1 cellular context compared by ENCODE assay signal in genomic region chr11:73236879-73237278, GRCh38.
TF ChIP-seq lines count a peak whose summit lies in the region.

No MANE protein-coding gene starts in this region.

TF ChIP-seq in GM23338, 12 proteins besides CTCF, POLR2A, EP300 and RAD21 (continued from another document):
- TF ChIP-seq, protein P1, sequence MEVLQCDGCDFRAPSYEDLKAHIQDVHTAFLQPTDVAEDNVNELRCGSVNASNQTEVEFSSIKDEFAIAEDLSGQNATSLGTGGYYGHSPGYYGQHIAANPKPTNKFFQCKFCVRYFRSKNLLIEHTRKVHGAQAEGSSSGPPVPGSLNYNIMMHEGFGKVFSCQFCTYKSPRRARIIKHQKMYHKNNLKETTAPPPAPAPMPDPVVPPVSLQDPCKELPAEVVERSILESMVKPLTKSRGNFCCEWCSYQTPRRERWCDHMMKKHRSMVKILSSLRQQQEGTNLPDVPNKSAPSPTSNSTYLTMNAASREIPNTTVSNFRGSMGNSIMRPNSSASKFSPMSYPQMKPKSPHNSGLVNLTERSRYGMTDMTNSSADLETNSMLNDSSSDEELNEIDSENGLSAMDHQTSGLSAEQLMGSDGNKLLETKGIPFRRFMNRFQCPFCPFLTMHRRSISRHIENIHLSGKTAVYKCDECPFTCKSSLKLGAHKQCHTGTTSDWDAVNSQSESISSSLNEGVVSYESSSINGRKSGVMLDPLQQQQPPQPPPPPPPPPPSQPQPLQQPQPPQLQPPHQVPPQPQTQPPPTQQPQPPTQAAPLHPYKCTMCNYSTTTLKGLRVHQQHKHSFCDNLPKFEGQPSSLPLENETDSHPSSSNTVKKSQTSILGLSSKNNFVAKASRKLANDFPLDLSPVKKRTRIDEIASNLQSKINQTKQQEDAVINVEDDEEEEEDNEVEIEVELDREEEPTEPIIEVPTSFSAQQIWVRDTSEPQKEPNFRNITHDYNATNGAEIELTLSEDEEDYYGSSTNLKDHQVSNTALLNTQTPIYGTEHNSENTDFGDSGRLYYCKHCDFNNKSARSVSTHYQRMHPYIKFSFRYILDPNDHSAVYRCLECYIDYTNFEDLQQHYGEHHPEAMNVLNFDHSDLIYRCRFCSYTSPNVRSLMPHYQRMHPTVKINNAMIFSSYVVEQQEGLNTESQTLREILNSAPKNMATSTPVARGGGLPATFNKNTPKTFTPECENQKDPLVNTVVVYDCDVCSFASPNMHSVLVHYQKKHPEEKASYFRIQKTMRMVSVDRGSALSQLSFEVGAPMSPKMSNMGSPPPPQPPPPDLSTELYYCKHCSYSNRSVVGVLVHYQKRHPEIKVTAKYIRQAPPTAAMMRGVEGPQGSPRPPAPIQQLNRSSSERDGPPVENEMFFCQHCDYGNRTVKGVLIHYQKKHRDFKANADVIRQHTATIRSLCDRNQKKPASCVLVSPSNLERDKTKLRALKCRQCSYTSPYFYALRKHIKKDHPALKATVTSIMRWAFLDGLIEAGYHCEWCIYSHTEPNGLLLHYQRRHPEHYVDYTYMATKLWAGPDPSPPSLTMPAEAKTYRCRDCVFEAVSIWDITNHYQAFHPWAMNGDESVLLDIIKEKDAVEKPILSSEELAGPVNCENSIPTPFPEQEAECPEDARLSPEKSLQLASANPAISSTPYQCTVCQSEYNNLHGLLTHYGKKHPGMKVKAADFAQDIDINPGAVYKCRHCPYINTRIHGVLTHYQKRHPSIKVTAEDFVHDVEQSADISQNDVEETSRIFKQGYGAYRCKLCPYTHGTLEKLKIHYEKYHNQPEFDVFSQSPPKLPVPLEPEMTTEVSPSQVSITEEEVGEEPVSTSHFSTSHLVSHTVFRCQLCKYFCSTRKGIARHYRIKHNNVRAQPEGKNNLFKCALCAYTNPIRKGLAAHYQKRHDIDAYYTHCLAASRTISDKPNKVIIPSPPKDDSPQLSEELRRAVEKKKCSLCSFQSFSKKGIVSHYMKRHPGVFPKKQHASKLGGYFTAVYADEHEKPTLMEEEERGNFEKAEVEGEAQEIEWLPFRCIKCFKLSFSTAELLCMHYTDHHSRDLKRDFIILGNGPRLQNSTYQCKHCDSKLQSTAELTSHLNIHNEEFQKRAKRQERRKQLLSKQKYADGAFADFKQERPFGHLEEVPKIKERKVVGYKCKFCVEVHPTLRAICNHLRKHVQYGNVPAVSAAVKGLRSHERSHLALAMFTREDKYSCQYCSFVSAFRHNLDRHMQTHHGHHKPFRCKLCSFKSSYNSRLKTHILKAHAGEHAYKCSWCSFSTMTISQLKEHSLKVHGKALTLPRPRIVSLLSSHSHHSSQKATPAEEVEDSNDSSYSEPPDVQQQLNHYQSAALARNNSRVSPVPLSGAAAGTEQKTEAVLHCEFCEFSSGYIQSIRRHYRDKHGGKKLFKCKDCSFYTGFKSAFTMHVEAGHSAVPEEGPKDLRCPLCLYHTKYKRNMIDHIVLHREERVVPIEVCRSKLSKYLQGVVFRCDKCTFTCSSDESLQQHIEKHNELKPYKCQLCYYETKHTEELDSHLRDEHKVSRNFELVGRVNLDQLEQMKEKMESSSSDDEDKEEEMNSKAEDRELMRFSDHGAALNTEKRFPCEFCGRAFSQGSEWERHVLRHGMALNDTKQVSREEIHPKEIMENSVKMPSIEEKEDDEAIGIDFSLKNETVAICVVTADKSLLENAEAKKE (CRISPR knock-in tag; IDR thresholded peaks at IDR 0.05): no peak
- TF ChIP-seq EZH2 (IDR thresholded peaks at IDR 0.05; ENCODE audit: low read depth, unreplicated experiment) (no peak), JUNB (IDR thresholded peaks at IDR 0.05; ENCODE audit: unreplicated experiment) (no peak)
